8 cellular contexts compared by ENCODE assay signal in the genomic region with DNA sequence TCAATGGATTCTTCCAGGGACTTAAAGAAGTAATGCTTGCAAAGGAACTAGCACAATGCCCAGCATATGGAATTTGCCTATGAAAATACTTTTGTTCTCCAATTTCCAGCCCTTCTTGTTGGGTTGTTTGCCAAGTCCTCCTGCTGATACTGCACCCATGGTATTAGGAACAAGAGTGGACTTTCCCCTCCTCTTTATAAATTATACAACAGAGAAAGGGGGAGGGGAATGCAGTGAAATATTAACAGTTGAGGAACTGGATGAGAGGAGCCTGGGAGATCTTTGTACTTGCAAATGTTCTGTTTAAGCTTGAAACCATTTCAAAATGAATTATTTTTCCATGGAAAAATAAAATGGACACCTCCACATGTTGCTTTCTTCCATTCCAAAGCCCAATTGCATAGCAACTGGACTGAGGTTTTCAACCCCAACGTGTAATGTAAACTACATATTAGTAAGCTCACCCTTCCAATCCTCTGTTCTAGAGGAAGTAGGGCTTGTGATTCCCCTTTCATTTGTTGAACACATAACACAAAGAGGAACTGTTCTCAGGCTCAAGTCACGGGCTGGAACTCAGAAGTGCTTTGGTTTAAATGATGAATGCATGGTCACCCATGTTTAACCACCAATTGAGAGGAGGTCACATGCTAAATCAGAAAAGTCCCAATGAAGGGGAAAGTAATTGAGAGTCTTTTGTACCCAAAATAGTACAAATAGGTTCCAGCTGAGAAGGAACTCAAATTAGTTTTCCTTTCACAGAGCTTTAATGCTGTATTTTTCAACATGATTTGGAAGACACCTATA.
DNase-seq lines count a peak whose midpoint lies in the region; ATAC-seq and TF ChIP-seq lines count a peak whose summit lies in the region.

No MANE protein-coding gene starts in this region.

- no peaks in the 10 kb centered on the region for H3K36me3 Mint-ChIP-seq in activated B cell treated with CpG ODN at 0.5 μM for 24 hours (ENCODE audit: low read depth)

- TF ChIP-seq CTCF in right atrium auricular region (IDR thresholded peaks at IDR 0.05) (no peak), activated B cell treated with CpG ODN at 0.5 μM for 24 hours (IDR thresholded peaks at IDR 0.05) (no peak), upper lobe of right lung (IDR thresholded peaks at IDR 0.05) (no peak), esophagus squamous epithelium (IDR thresholded peaks at IDR 0.05) (no peak)

- no peaks in the 10 kb centered on the region for H3K4me1 ChIP-seq in right atrium auricular region
- no peaks in the 10 kb centered on the region for H3K4me1 ChIP-seq in upper lobe of right lung
- H3K4me1 ChIP-seq in esophagus squamous epithelium: peaks cover 0 to 11% (median 2%) of the 10 kb centered on the region in 3 donors

- intact Hi-C loops in left ventricle myocardium superior (cut with micrococcal nuclease) (no loop called here), activated B cell treated with CpG ODN at 0.5 μM for 24 hours (cut with micrococcal nuclease) (loop anchor here (1.0 to 10.0 kb wide), 8 partner anchors 27 to 1358 kb away; partner anchors contain the start of genes FDX1 and ZC3H12C), upper lobe of right lung (cut with DNase I) (no loop called here), esophagus squamous epithelium (cut with DNase I) (no loop called here)

- peak overlapping the region; percentile 21 for H3K4me3 Mint-ChIP-seq in activated B cell treated with CpG ODN at 0.5 μM for 24 hours

- H3K27ac ChIP-seq in right atrium auricular region (no peak overlapping the region), upper lobe of right lung (no peak overlapping the region), esophagus squamous epithelium (no peak overlapping the region)

- no peak for TF ChIP-seq POLR2A in esophagus squamous epithelium (IDR thresholded peaks at IDR 0.05)

- no peaks in the 10 kb centered on the region for H3K36me3 ChIP-seq in right atrium auricular region
- no peaks in the 10 kb centered on the region for H3K36me3 ChIP-seq in upper lobe of right lung
- no peaks in the 10 kb centered on the region for H3K36me3 ChIP-seq in MG63
- H3K36me3 ChIP-seq in esophagus squamous epithelium: no peaks in the 10 kb centered on the region

- H3K27me3 Mint-ChIP-seq in activated B cell treated with CpG ODN at 0.5 μM for 24 hours: peaks cover 34% of the 10 kb centered on the region

- ATAC-seq in left ventricle myocardium superior (peak; percentile 30), HG03103 (IDR thresholded peaks at IDR 0.05; ENCODE audit: low read depth, unreplicated experiment) (peak; percentile 90), activated B cell treated with CpG ODN at 0.5 μM for 24 hours (ENCODE audit: low read depth) (peak; percentile 95), upper lobe of right lung (peak; percentile 90)

- DNase-seq in left ventricle myocardium superior (no peak), right atrium auricular region (ENCODE audit: low spot score) (no peak), activated B cell treated with CpG ODN at 0.5 μM for 24 hours (no peak), upper lobe of right lung (no peak), MG63 (no peak), HK-2 (ENCODE audit: unreplicated experiment) (no peak), esophagus squamous epithelium (lab: John Stamatoyannopoulos, UW) (no peak)

- WGBS in esophagus squamous epithelium, 2 donors: 41 to 63% methylated on average over 2 of the region's 2 CpGs

- CTCF ChIA-PET in activated B cell treated with CpG ODN at 0.5 μM for 24 hours (lab: Charles Lee): no interaction called here

- peak overlapping the region; percentile 59 for H3K27ac Mint-ChIP-seq in activated B cell treated with CpG ODN at 0.5 μM for 24 hours

- H3K4me1 Mint-ChIP-seq in activated B cell treated with CpG ODN at 0.5 μM for 24 hours: peaks cover 30% of the 10 kb centered on the region

- H3K9me3 Mint-ChIP-seq in activated B cell treated with CpG ODN at 0.5 μM for 24 hours: peaks cover 17% of the 10 kb centered on the region

- no peaks in the 10 kb centered on the region for H3K9me3 ChIP-seq in right atrium auricular region
- no peaks in the 10 kb centered on the region for H3K9me3 ChIP-seq in upper lobe of right lung
- H3K9me3 ChIP-seq in MG63: no peaks in the 10 kb centered on the region
- no peaks in the 10 kb centered on the region for H3K9me3 ChIP-seq in esophagus squamous epithelium

- H3K27me3 ChIP-seq in right atrium auricular region: no peaks in the 10 kb centered on the region
- H3K27me3 ChIP-seq in upper lobe of right lung: no peaks in the 10 kb centered on the region
- no peaks in the 10 kb centered on the region for H3K27me3 ChIP-seq in MG63
- H3K27me3 ChIP-seq in esophagus squamous epithelium: no peaks in the 10 kb centered on the region

- H3K4me3 ChIP-seq in right atrium auricular region (no peak overlapping the region), upper lobe of right lung (no peak overlapping the region), MG63 (no peak overlapping the region), esophagus squamous epithelium (no peak overlapping the region)

- POLR2A ChIA-PET in activated B cell treated with CpG ODN at 0.5 μM for 24 hours (lab: Charles Lee): interaction anchor here (0.7 to 1.6 kb wide), 4 partner anchors 19 to 42 kb away, joined by 4 to 5 read pairs (median 4); no protein-coding TSS in a partner anchor

Comparison
In these comparisons a context has a peak if more than half of its experiments do, and no peak if none do; other contexts are left out.
1. ATAC-seq: peak in every context shown above with its lines; median percentile 95 in activated B cell treated with CpG ODN at 0.5 μM for 24 hours; 90 in HG03103; 90 in upper lobe of right lung; 30 in left ventricle myocardium superior.